1 cellular context compared by ENCODE assay signal in genomic region chr3:65992106-65992505, GRCh38.
TF ChIP-seq lines count a peak whose summit lies in the region.

No MANE protein-coding gene starts in this region.

TF ChIP-seq in IMR-90, 13 proteins besides CTCF, POLR2A, EP300 and RAD21:
- TF ChIP-seq SMC3 (IDR thresholded peaks at IDR 0.05; ENCODE audit: low read depth, low read length) (no peak), MAFK (IDR thresholded peaks at IDR 0.05; ENCODE audit: low read depth, low read length) (no peak), MAZ (IDR thresholded peaks at IDR 0.05; ENCODE audit: borderline replicate concordance, low read depth, low read length) (no peak), USF2 (IDR thresholded peaks at IDR 0.05; ENCODE audit: low read depth, low read length) (no peak), NFE2L2 (IDR thresholded peaks at IDR 0.05; ENCODE audit: low read depth, low read length) (no peak), BHLHE40 (IDR thresholded peaks at IDR 0.05; ENCODE audit: low read depth, low read length) (no peak), CEBPB (IDR thresholded peaks at IDR 0.05; ENCODE audit: low read depth, low read length) (no peak), RCOR1 (IDR thresholded peaks at IDR 0.05; ENCODE audit: insufficient replicate concordance, low read length) (no peak), CHD1 (IDR thresholded peaks at IDR 0.05; ENCODE audit: low read depth, low read length) (no peak), FOS (IDR thresholded peaks at IDR 0.05; ENCODE audit: low read depth, low read length) (no peak), ELK1 (IDR thresholded peaks at IDR 0.05; ENCODE audit: borderline replicate concordance, low read depth, low read length) (no peak), MXI1 (IDR thresholded peaks at IDR 0.05; ENCODE audit: borderline replicate concordance, low read depth, low read length) (no peak), RFX5 (IDR thresholded peaks at IDR 0.05; ENCODE audit: low read depth, low read length) (no peak)
